In the genomic region with DNA sequence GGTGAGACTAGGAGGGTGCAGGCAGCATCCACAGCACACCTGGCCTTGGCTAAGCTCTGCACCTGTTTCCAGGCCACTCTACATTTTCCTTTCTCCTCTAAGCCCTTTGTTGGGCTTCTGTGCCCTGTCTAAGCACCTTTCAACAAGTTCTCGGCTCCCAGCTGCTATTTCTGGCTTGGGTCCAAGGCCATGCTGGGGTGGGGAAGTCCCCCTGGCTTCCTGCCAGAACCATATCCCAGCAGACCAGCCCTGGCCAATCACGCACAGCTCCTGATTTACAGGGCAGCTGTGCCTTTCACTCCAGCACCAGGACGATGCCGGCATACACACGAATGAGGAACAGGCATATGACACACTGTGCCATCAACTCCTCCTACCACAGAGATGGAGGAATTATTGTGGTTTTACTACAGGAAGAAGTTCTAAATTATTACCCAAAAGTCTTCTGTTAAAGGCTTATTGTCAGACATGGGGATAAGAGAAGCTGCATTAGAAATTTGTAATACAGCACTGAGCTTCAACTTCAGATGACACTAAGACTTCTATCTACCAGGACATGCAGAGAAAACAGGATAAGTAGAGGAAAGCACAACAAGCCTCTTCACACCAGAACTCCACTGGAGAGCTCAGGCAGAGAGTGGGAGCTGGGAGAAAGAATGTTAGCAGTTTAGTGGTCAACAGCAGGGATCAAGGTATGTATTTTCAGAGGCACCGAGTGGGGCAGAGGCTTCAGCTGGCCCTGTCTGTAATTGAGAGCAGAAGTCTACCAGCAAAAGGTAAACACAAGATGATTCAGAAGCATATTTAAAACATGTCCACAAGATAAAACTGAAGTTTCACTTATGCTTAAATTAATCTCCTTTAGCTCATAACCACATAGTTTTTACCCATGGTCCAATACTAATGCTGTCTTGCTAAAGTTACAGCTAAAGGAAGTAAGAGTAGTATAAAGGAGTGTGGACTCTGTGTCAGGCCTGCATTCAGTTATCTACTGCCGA, we compare ENCODE assay signal across 2 cellular contexts.
TF ChIP-seq lines count a peak whose summit lies in the region.

No MANE protein-coding gene starts in this region.

TF ChIP-seq in HEK293T, 16 proteins besides CTCF, POLR2A, EP300 and RAD21:
- TF ChIP-seq LEF1 (IDR thresholded peaks at IDR 0.05; ENCODE audit: borderline replicate concordance) (no peak), L3MBTL2 (conservative IDR thresholded peaks at IDR 0.05) (no peak), ZNF384 (IDR thresholded peaks at IDR 0.05) (no peak), FOXM1 (IDR thresholded peaks at IDR 0.05; ENCODE audit: borderline replicate concordance) (no peak), FOXK2 (IDR thresholded peaks at IDR 0.05) (no peak), ARNT (IDR thresholded peaks at IDR 0.05) (no peak), FOXA1 (IDR thresholded peaks at IDR 0.05) (no peak)
- TF ChIP-seq, protein P1, sequence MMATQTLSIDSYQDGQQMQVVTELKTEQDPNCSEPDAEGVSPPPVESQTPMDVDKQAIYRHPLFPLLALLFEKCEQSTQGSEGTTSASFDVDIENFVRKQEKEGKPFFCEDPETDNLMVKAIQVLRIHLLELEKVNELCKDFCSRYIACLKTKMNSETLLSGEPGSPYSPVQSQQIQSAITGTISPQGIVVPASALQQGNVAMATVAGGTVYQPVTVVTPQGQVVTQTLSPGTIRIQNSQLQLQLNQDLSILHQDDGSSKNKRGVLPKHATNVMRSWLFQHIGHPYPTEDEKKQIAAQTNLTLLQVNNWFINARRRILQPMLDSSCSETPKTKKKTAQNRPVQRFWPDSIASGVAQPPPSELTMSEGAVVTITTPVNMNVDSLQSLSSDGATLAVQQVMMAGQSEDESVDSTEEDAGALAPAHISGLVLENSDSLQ (IDR thresholded peaks at IDR 0.05), result peak; percentile 65

TF ChIP-seq in K562, 482 proteins besides CTCF, POLR2A, EP300 and RAD21:
- TF ChIP-seq POLR2AphosphoS5 (IDR thresholded peaks at IDR 0.05; ENCODE audit: control insufficient read depth, insufficient read depth, low read depth, low read length) (peak; percentile 40; the same call in 1 of the 2 replicates), ATF1 (CRISPR knock-in tag; IDR thresholded peaks at IDR 0.05) (no peak), ATF1 (tag; IDR thresholded peaks at IDR 0.05) (no peak), CBFA2T3 (IDR thresholded peaks at IDR 0.05) (peak; percentile 61), RCOR1 (IDR thresholded peaks at IDR 0.05; ENCODE audit: borderline replicate concordance in 1 of 2, low read depth in 2 of 2, low read length in 2 of 2) (0 out of 4 replicates have a peak, but pooled peaks of 1 of the 2 experiments have one; percentile 26), NFIX (CRISPR knock-in tag; IDR thresholded peaks at IDR 0.05; ENCODE audit: low read depth) (peak; percentile 60), DACH1 (IDR thresholded peaks at IDR 0.05; ENCODE audit: partially characterized antibody) (peak; percentile 68), BHLHE40 (IDR thresholded peaks at IDR 0.05; ENCODE audit: low read length) (peak; percentile 8; the same call in 1 of the 2 replicates), MAZ (CRISPR knock-in tag; conservative IDR thresholded peaks at IDR 0.05 in 1 of 2, IDR thresholded peaks at IDR 0.05 in 1 of 2) (no peak), SMAD1 (IDR thresholded peaks at IDR 0.05; ENCODE audit: low read depth, low read length, partially characterized antibody) (peak; percentile 85), RAD51 (IDR thresholded peaks at IDR 0.05; ENCODE audit: borderline replicate concordance, low read depth) (0 out of 2 replicates have a peak, but pooled peaks have one; percentile 16), NFIC (IDR thresholded peaks at IDR 0.05) (peak; percentile 99), NFYB (IDR thresholded peaks at IDR 0.05; ENCODE audit: extremely low read depth, insufficient read length) (peak; percentile 3), ILF3 (IDR thresholded peaks at IDR 0.05; ENCODE audit: borderline replicate concordance) (no peak), MEIS2 (IDR thresholded peaks at IDR 0.05; ENCODE audit: partially characterized antibody) (peak; percentile 78), CBFA2T2 (conservative IDR thresholded peaks at IDR 0.05) (peak; percentile 53)
- TF ChIP-seq, protein P2, sequence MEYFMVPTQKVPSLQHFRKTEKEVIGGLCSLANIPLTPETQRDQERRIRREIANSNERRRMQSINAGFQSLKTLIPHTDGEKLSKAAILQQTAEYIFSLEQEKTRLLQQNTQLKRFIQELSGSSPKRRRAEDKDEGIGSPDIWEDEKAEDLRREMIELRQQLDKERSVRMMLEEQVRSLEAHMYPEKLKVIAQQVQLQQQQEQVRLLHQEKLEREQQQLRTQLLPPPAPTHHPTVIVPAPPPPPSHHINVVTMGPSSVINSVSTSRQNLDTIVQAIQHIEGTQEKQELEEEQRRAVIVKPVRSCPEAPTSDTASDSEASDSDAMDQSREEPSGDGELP (CRISPR knock-in tag; IDR thresholded peaks at IDR 0.05; ENCODE audit: borderline replicate concordance), result peak; percentile 97
- TF ChIP-seq, protein P3, sequence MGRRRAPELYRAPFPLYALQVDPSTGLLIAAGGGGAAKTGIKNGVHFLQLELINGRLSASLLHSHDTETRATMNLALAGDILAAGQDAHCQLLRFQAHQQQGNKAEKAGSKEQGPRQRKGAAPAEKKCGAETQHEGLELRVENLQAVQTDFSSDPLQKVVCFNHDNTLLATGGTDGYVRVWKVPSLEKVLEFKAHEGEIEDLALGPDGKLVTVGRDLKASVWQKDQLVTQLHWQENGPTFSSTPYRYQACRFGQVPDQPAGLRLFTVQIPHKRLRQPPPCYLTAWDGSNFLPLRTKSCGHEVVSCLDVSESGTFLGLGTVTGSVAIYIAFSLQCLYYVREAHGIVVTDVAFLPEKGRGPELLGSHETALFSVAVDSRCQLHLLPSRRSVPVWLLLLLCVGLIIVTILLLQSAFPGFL (CRISPR knock-in tag; IDR thresholded peaks at IDR 0.05), result 0 out of 2 replicates have a peak, but pooled peaks have one; percentile 12
- TF ChIP-seq, protein P4, sequence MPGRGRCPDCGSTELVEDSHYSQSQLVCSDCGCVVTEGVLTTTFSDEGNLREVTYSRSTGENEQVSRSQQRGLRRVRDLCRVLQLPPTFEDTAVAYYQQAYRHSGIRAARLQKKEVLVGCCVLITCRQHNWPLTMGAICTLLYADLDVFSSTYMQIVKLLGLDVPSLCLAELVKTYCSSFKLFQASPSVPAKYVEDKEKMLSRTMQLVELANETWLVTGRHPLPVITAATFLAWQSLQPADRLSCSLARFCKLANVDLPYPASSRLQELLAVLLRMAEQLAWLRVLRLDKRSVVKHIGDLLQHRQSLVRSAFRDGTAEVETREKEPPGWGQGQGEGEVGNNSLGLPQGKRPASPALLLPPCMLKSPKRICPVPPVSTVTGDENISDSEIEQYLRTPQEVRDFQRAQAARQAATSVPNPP (IDR thresholded peaks at IDR 0.05; ENCODE audit: borderline replicate concordance, insufficient read depth, insufficient read length), result no peak
- TF ChIP-seq, protein P5, sequence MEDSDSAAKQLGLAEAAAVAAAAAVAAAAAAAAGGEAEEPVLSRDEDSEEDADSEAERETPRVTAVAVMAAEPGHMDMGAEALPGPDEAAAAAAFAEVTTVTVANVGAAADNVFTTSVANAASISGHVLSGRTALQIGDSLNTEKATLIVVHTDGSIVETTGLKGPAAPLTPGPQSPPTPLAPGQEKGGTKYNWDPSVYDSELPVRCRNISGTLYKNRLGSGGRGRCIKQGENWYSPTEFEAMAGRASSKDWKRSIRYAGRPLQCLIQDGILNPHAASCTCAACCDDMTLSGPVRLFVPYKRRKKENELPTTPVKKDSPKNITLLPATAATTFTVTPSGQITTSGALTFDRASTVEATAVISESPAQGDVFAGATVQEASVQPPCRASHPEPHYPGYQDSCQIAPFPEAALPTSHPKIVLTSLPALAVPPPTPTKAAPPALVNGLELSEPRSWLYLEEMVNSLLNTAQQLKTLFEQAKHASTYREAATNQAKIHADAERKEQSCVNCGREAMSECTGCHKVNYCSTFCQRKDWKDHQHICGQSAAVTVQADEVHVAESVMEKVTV (CRISPR knock-in tag; IDR thresholded peaks at IDR 0.05), result no peak
- TF ChIP-seq, protein P6, sequence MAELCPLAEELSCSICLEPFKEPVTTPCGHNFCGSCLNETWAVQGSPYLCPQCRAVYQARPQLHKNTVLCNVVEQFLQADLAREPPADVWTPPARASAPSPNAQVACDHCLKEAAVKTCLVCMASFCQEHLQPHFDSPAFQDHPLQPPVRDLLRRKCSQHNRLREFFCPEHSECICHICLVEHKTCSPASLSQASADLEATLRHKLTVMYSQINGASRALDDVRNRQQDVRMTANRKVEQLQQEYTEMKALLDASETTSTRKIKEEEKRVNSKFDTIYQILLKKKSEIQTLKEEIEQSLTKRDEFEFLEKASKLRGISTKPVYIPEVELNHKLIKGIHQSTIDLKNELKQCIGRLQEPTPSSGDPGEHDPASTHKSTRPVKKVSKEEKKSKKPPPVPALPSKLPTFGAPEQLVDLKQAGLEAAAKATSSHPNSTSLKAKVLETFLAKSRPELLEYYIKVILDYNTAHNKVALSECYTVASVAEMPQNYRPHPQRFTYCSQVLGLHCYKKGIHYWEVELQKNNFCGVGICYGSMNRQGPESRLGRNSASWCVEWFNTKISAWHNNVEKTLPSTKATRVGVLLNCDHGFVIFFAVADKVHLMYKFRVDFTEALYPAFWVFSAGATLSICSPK (IDR thresholded peaks at IDR 0.05; ENCODE audit: borderline replicate concordance), result no peak
- TF ChIP-seq, protein P7, sequence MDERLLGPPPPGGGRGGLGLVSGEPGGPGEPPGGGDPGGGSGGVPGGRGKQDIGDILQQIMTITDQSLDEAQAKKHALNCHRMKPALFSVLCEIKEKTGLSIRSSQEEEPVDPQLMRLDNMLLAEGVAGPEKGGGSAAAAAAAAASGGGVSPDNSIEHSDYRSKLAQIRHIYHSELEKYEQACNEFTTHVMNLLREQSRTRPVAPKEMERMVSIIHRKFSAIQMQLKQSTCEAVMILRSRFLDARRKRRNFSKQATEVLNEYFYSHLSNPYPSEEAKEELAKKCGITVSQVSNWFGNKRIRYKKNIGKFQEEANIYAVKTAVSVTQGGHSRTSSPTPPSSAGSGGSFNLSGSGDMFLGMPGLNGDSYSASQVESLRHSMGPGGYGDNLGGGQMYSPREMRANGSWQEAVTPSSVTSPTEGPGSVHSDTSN (CRISPR knock-in tag; IDR thresholded peaks at IDR 0.05; ENCODE audit: low read depth), result no peak
- TF ChIP-seq, protein P7 (tag; conservative IDR thresholded peaks at IDR 0.05; ENCODE audit: low read depth), result peak; percentile 77
- TF ChIP-seq, protein P8, sequence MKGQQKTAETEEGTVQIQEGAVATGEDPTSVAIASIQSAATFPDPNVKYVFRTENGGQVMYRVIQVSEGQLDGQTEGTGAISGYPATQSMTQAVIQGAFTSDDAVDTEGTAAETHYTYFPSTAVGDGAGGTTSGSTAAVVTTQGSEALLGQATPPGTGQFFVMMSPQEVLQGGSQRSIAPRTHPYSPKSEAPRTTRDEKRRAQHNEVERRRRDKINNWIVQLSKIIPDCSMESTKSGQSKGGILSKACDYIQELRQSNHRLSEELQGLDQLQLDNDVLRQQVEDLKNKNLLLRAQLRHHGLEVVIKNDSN (CRISPR knock-in tag; IDR thresholded peaks at IDR 0.05), result peak; percentile 45; the same call in 1 of the 2 replicates
- TF ChIP-seq, protein P9, sequence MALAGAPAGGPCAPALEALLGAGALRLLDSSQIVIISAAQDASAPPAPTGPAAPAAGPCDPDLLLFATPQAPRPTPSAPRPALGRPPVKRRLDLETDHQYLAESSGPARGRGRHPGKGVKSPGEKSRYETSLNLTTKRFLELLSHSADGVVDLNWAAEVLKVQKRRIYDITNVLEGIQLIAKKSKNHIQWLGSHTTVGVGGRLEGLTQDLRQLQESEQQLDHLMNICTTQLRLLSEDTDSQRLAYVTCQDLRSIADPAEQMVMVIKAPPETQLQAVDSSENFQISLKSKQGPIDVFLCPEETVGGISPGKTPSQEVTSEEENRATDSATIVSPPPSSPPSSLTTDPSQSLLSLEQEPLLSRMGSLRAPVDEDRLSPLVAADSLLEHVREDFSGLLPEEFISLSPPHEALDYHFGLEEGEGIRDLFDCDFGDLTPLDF (CRISPR knock-in tag; IDR thresholded peaks at IDR 0.05), result no peak
- TF ChIP-seq, protein P10, sequence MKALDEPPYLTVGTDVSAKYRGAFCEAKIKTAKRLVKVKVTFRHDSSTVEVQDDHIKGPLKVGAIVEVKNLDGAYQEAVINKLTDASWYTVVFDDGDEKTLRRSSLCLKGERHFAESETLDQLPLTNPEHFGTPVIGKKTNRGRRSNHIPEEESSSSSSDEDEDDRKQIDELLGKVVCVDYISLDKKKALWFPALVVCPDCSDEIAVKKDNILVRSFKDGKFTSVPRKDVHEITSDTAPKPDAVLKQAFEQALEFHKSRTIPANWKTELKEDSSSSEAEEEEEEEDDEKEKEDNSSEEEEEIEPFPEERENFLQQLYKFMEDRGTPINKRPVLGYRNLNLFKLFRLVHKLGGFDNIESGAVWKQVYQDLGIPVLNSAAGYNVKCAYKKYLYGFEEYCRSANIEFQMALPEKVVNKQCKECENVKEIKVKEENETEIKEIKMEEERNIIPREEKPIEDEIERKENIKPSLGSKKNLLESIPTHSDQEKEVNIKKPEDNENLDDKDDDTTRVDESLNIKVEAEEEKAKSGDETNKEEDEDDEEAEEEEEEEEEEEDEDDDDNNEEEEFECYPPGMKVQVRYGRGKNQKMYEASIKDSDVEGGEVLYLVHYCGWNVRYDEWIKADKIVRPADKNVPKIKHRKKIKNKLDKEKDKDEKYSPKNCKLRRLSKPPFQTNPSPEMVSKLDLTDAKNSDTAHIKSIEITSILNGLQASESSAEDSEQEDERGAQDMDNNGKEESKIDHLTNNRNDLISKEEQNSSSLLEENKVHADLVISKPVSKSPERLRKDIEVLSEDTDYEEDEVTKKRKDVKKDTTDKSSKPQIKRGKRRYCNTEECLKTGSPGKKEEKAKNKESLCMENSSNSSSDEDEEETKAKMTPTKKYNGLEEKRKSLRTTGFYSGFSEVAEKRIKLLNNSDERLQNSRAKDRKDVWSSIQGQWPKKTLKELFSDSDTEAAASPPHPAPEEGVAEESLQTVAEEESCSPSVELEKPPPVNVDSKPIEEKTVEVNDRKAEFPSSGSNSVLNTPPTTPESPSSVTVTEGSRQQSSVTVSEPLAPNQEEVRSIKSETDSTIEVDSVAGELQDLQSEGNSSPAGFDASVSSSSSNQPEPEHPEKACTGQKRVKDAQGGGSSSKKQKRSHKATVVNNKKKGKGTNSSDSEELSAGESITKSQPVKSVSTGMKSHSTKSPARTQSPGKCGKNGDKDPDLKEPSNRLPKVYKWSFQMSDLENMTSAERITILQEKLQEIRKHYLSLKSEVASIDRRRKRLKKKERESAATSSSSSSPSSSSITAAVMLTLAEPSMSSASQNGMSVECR (CRISPR knock-in tag; IDR thresholded peaks at IDR 0.05), result 0 out of 2 replicates have a peak, but pooled peaks have one; percentile 29
TF ChIP-seq in K562: peak in this region for 17.
